1 cellular context compared by ENCODE assay signal in genomic region chr7:127651556-127652332, GRCh38.
TF ChIP-seq lines count a peak whose summit lies in the region.

SND1 (plus strand) TSS chr7:127652194; CDS start chr7:127652374, 180 bp downstream.

TF ChIP-seq in HepG2, 621 proteins besides CTCF, POLR2A, EP300 and RAD21 (continued from another document and continues in another):
- no peak for TF ChIP-seq SIX1 (CRISPR knock-in tag; IDR thresholded peaks at IDR 0.05; ENCODE audit: borderline replicate concordance)
- TF ChIP-seq ZNF251 (CRISPR knock-in tag; IDR thresholded peaks at IDR 0.05) = no peak
- TF ChIP-seq, protein P1, sequence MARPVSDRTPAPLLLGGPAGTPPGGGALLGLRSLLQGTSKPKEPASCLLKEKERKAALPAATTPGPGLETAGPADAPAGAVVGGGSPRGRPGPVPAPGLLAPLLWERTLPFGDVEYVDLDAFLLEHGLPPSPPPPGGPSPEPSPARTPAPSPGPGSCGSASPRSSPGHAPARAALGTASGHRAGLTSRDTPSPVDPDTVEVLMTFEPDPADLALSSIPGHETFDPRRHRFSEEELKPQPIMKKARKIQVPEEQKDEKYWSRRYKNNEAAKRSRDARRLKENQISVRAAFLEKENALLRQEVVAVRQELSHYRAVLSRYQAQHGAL (CRISPR knock-in tag; IDR thresholded peaks at IDR 0.05; ENCODE audit: not compliant biosample characterization) = peak; percentile 75
- peak; percentile 96; the same call in 1 of the 2 replicates for TF ChIP-seq ZNF33A (CRISPR knock-in tag; IDR thresholded peaks at IDR 0.05; ENCODE audit: borderline replicate concordance)
- TF ChIP-seq, protein P2, sequence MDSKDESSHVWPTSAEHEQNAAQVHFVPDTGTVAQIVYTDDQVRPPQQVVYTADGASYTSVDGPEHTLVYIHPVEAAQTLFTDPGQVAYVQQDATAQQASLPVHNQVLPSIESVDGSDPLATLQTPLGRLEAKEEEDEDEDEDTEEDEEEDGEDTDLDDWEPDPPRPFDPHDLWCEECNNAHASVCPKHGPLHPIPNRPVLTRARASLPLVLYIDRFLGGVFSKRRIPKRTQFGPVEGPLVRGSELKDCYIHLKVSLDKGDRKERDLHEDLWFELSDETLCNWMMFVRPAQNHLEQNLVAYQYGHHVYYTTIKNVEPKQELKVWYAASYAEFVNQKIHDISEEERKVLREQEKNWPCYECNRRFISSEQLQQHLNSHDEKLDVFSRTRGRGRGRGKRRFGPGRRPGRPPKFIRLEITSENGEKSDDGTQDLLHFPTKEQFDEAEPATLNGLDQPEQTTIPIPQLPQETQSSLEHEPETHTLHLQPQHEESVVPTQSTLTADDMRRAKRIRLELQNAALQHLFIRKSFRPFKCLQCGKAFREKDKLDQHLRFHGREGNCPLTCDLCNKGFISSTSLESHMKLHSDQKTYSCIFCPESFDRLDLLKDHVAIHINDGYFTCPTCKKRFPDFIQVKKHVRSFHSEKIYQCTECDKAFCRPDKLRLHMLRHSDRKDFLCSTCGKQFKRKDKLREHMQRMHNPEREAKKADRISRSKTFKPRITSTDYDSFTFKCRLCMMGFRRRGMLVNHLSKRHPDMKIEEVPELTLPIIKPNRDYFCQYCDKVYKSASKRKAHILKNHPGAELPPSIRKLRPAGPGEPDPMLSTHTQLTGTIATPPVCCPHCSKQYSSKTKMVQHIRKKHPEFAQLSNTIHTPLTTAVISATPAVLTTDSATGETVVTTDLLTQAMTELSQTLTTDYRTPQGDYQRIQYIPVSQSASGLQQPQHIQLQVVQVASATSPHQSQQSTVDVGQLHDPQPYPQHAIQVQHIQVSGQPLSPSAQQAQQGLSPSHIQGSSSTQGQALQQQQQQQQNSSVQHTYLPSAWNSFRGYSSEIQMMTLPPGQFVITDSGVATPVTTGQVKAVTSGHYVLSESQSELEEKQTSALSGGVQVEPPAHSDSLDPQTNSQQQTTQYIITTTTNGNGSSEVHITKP (CRISPR knock-in tag; IDR thresholded peaks at IDR 0.05; ENCODE audit: low read depth) = peak; percentile 63
- no peak for TF ChIP-seq HNF4G (IDR thresholded peaks at IDR 0.05; ENCODE audit: borderline replicate concordance, low read depth, low read length)
- no peak for TF ChIP-seq HNF4G (CRISPR knock-in tag; IDR thresholded peaks at IDR 0.05; ENCODE audit: borderline replicate concordance, low read depth)
- no peak for TF ChIP-seq HDAC6 (IDR thresholded peaks at IDR 0.05; ENCODE audit: low read depth, low read length)
- TF ChIP-seq JDP2 (CRISPR knock-in tag; IDR thresholded peaks at IDR 0.05; ENCODE audit: borderline replicate concordance) = no peak
- no peak for TF ChIP-seq ZNF609 (CRISPR knock-in tag; IDR thresholded peaks at IDR 0.05; ENCODE audit: borderline replicate concordance)
- TF ChIP-seq ZBTB37 (CRISPR knock-in tag; IDR thresholded peaks at IDR 0.05) = no peak
- TF ChIP-seq SP4 (CRISPR knock-in tag; IDR thresholded peaks at IDR 0.05) = peak; percentile 82
- TF ChIP-seq REXO4 (CRISPR knock-in tag; IDR thresholded peaks at IDR 0.05; ENCODE audit: borderline replicate concordance) = no peak
- peak; percentile 41; the same call in 1 of the 2 replicates for TF ChIP-seq NFATC3 (CRISPR knock-in tag; IDR thresholded peaks at IDR 0.05)
- TF ChIP-seq, protein P3, sequence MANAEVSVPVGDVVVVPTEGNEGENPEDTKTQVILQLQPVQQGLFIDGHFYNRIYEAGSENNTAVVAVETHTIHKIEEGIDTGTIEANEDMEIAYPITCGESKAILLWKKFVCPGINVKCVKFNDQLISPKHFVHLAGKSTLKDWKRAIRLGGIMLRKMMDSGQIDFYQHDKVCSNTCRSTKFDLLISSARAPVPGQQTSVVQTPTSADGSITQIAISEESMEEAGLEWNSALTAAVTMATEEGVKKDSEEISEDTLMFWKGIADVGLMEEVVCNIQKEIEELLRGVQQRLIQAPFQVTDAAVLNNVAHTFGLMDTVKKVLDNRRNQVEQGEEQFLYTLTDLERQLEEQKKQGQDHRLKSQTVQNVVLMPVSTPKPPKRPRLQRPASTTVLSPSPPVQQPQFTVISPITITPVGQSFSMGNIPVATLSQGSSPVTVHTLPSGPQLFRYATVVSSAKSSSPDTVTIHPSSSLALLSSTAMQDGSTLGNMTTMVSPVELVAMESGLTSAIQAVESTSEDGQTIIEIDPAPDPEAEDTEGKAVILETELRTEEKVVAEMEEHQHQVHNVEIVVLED (CRISPR knock-in tag; IDR thresholded peaks at IDR 0.05; ENCODE audit: borderline replicate concordance) = peak; percentile 90
- no peak; the same call in 1 of the 2 replicates for TF ChIP-seq ZBTB4 (CRISPR knock-in tag; IDR thresholded peaks at IDR 0.05; ENCODE audit: borderline replicate concordance)
- TF ChIP-seq SP5 (CRISPR knock-in tag; IDR thresholded peaks at IDR 0.05; ENCODE audit: borderline replicate concordance, low read depth) = peak; percentile 49; the same call in 1 of the 2 replicates
- peak; percentile 90; the same call in 1 of the 2 replicates for TF ChIP-seq YEATS2 (CRISPR knock-in tag; IDR thresholded peaks at IDR 0.05; ENCODE audit: borderline replicate concordance)
- no peak for TF ChIP-seq CHCHD3 (CRISPR knock-in tag; IDR thresholded peaks at IDR 0.05)
- TF ChIP-seq SALL1 (CRISPR knock-in tag; IDR thresholded peaks at IDR 0.05) = no peak; the same call in 1 of the 2 replicates
- TF ChIP-seq KAT2B (IDR thresholded peaks at IDR 0.05; ENCODE audit: borderline replicate concordance, low read depth, low read length) = no peak
- TF ChIP-seq GATAD1 (CRISPR knock-in tag; IDR thresholded peaks at IDR 0.05) = peak; percentile 78
- TF ChIP-seq RXRA (CRISPR knock-in tag; IDR thresholded peaks at IDR 0.05) = peak; percentile 54
- peak; percentile 57; the same call in 1 of the 2 replicates for TF ChIP-seq PHF21A (CRISPR knock-in tag; IDR thresholded peaks at IDR 0.05)
- TF ChIP-seq HNF4A (CRISPR knock-in tag; IDR thresholded peaks at IDR 0.05) = peak; percentile 10; the same call in 1 of the 2 replicates
- TF ChIP-seq, protein P4, sequence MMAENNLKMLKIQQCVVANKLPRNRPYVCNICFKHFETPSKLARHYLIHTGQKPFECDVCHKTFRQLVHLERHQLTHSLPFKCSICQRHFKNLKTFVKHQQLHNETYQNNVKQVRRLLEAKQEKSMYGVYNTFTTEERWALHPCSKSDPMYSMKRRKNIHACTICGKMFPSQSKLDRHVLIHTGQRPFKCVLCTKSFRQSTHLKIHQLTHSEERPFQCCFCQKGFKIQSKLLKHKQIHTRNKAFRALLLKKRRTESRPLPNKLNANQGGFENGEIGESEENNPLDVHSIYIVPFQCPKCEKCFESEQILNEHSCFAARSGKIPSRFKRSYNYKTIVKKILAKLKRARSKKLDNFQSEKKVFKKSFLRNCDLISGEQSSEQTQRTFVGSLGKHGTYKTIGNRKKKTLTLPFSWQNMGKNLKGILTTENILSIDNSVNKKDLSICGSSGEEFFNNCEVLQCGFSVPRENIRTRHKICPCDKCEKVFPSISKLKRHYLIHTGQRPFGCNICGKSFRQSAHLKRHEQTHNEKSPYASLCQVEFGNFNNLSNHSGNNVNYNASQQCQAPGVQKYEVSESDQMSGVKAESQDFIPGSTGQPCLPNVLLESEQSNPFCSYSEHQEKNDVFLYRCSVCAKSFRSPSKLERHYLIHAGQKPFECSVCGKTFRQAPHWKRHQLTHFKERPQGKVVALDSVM (CRISPR knock-in tag; IDR thresholded peaks at IDR 0.05) = peak; percentile 32; the same call in 1 of the 2 replicates
- no peak for TF ChIP-seq SMARCC2 (IDR thresholded peaks at IDR 0.05)
- TF ChIP-seq NR1H2 (CRISPR knock-in tag; IDR thresholded peaks at IDR 0.05; ENCODE audit: borderline replicate concordance, low read depth) = no peak
- no peak for TF ChIP-seq ISX (CRISPR knock-in tag; conservative IDR thresholded peaks at IDR 0.05)
- no peak for TF ChIP-seq ZNF496 (CRISPR knock-in tag; IDR thresholded peaks at IDR 0.05; ENCODE audit: insufficient replicate concordance)
- TF ChIP-seq BORCS8-MEF2B (CRISPR knock-in tag; IDR thresholded peaks at IDR 0.05) = peak; percentile 44; the same call in 1 of the 2 replicates
- peak; percentile 57; the same call in 1 of the 2 replicates for TF ChIP-seq TARDBP (CRISPR knock-in tag; IDR thresholded peaks at IDR 0.05)
- no peak for TF ChIP-seq MTF1 (CRISPR knock-in tag; IDR thresholded peaks at IDR 0.05)
- TF ChIP-seq ETV6 (CRISPR knock-in tag; conservative IDR thresholded peaks at IDR 0.05) = 0 out of 2 replicates have a peak, but pooled peaks have one; percentile 45
- no peak for TF ChIP-seq ZFP1 (CRISPR knock-in tag; IDR thresholded peaks at IDR 0.05)
- no peak for TF ChIP-seq ZBTB44 (CRISPR knock-in tag; IDR thresholded peaks at IDR 0.05)
- TF ChIP-seq ZNF589 (CRISPR knock-in tag; conservative IDR thresholded peaks at IDR 0.05) = no peak
- no peak for TF ChIP-seq DPF2 (CRISPR knock-in tag; IDR thresholded peaks at IDR 0.05; ENCODE audit: borderline replicate concordance, low read depth)
- peak; percentile 86 for TF ChIP-seq POGZ (CRISPR knock-in tag; IDR thresholded peaks at IDR 0.05)
- TF ChIP-seq PHB2 (IDR thresholded peaks at IDR 0.05; ENCODE audit: partially characterized antibody) = no peak
- TF ChIP-seq LCORL (IDR thresholded peaks at IDR 0.05) = no peak
- TF ChIP-seq LCORL (CRISPR knock-in tag; IDR thresholded peaks at IDR 0.05) = peak; percentile 64
- no peak for TF ChIP-seq ZNF354B (CRISPR knock-in tag; IDR thresholded peaks at IDR 0.05)
- no peak for TF ChIP-seq EEA1 (CRISPR knock-in tag; IDR thresholded peaks at IDR 0.05; ENCODE audit: borderline replicate concordance)
- TF ChIP-seq KDM1A (CRISPR knock-in tag; IDR thresholded peaks at IDR 0.05) = no peak
- TF ChIP-seq RAD51 (IDR thresholded peaks at IDR 0.05; ENCODE audit: borderline replicate concordance) = no peak
